ENCODE assay signal across 8 cellular contexts in the genomic region with DNA sequence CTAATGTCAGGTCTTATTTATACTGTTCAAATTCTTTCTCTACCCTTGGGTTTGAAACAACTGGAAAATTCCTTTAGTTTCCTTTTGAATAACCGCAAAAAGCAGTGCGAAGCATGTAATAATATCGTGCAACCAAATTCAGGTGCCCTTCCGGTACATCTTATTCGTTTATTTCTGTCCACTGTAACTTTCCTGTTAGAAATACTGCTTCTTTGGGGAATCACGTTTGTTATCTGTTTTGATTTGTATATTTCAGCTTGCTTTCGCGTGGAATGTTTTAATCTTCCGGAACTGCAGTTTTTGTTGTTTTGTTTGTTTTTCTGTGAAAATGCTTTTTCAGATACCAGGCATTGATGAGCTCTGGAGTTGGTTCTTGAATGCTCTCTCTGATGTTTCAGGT. TPM values are rescaled to one million over a fixed set of nuclear protein-coding genes. Genes with fewer than 3 reads are reported as not detected.
DNase-seq lines count a peak whose midpoint lies in the region; ATAC-seq and TF ChIP-seq lines count a peak whose summit lies in the region.

No MANE protein-coding gene starts in this region.

- peak overlapping the region; percentile 99 for H3K4me3 Mint-ChIP-seq in activated naive CD4-positive, alpha-beta T cell treated with anti-CD3 and anti-CD28 coated beads, Interleukin-2, amount 50 U/mL, for 24 hours

- peak overlapping the region; percentile 98 for H3K27ac Mint-ChIP-seq in activated naive CD4-positive, alpha-beta T cell treated with anti-CD3 and anti-CD28 coated beads, Interleukin-2, amount 50 U/mL, for 24 hours

- no peak for TF ChIP-seq CTCF in right lobe of liver (IDR thresholded peaks at IDR 0.05)

- ATAC-seq in right lobe of liver, result no peak

- no peak for TF ChIP-seq POLR2A in right lobe of liver (IDR thresholded peaks at IDR 0.05)

- no peaks in the 10 kb centered on the region for H3K27me3 ChIP-seq in adipocyte (replicated peaks; ENCODE audit: control insufficient read depth, insufficient read depth, low read length)
- H3K27me3 ChIP-seq in right lobe of liver, result no peaks in the 10 kb centered on the region

- H3K9me3 ChIP-seq in adipocyte (ENCODE audit: control insufficient read depth, low read length), result no peaks in the 10 kb centered on the region
- no peaks in the 10 kb centered on the region for H3K9me3 ChIP-seq in right lobe of liver

- H3K36me3 Mint-ChIP-seq in activated naive CD4-positive, alpha-beta T cell treated with anti-CD3 and anti-CD28 coated beads, Interleukin-2, amount 50 U/mL, for 24 hours, result peaks cover 10% of the 10 kb centered on the region

- intact Hi-C loops in right lobe of liver (cut with DNase I), result no loop called here

- no peaks in the 10 kb centered on the region for H3K36me3 ChIP-seq in adipocyte (ENCODE audit: control insufficient read depth, insufficient read depth, low read length, severe bottlenecking)
- H3K36me3 ChIP-seq in right lobe of liver, result no peaks in the 10 kb centered on the region
- H3K36me3 ChIP-seq in urinary bladder (ENCODE audit: insufficient read depth), result no peaks in the 10 kb centered on the region

- 23% methylated on average over 9 of the region's 9 CpGs for WGBS in right lobe of liver (ENCODE audit: insufficient coverage, low coverage, low lambda C conversion rate, missing lambda C conversion rate)
- WGBS in urinary bladder, result 2% methylated on average over 9 of the region's 9 CpGs

- H3K4me1 ChIP-seq in adipocyte (ENCODE audit: control insufficient read depth, insufficient read depth, low read length) (peaks cover 4% of the 10 kb centered on the region), right lobe of liver (peaks cover 0 to 3% (median 0%) of the 10 kb centered on the region in 4 donors), urinary bladder (ENCODE audit: insufficient read depth) (no peaks in the 10 kb centered on the region)

- peak overlapping the region; percentile 92 for H3K9ac ChIP-seq in adipocyte (ENCODE audit: low read length)

- H3K4me3 ChIP-seq in adipocyte (ENCODE audit: low read length) (peak overlapping the region; percentile 84), right lobe of liver (peak overlapping the region; percentile 61 to 70 (median 64)), urinary bladder (ENCODE audit: low read depth, low read length) (peak overlapping the region; percentile 78)

- no peaks in the 10 kb centered on the region for H3K9me3 Mint-ChIP-seq in activated naive CD4-positive, alpha-beta T cell treated with anti-CD3 and anti-CD28 coated beads, Interleukin-2, amount 50 U/mL, for 24 hours

- no peaks in the 10 kb centered on the region for H3K27me3 Mint-ChIP-seq in activated naive CD4-positive, alpha-beta T cell treated with anti-CD3 and anti-CD28 coated beads, Interleukin-2, amount 50 U/mL, for 24 hours

- peaks cover 18% of the 10 kb centered on the region for H3K4me1 Mint-ChIP-seq in activated naive CD4-positive, alpha-beta T cell treated with anti-CD3 and anti-CD28 coated beads, Interleukin-2, amount 50 U/mL, for 24 hours

- peak overlapping the region; percentile 78 to 87 (median 80) for H3K27ac ChIP-seq in right lobe of liver
- no peak overlapping the region for H3K27ac ChIP-seq in urinary bladder (ENCODE audit: low read depth)

- DNase-seq in activated naive CD4-positive, alpha-beta T cell (lab: John Stamatoyannopoulos, UW), result no peak
- peak; percentile 39 for DNase-seq in adipocyte (ENCODE audit: low read depth)
- no peak for DNase-seq in right lobe of liver
- DNase-seq in NOMO-1 treated with dmso at 0.1 percent for 144 hours (lab: John Stamatoyannopoulos, UW; ENCODE audit: unreplicated experiment), result no peak
- DNase-seq in mesenteric fat pad (ENCODE audit: low spot score), result no peak
- no peak for DNase-seq in Ammon's horn (ENCODE audit: low spot score)

RNA-seq across cellular contexts. Expression of a gene that starts 1.2 kb away (rescaled TPM):
- total RNA-seq in right lobe of liver, result 1 to 10 TPM; 5.2 to 7.3 (median 6.1) TPM
- 46.5 TPM for total RNA-seq in urinary bladder
- 7.1 TPM for polyA plus RNA-seq in urinary bladder
- total RNA-seq in mesenteric fat pad, result 13.1 TPM
